ENCODE assay signal across 8 cellular contexts in the genomic region with DNA sequence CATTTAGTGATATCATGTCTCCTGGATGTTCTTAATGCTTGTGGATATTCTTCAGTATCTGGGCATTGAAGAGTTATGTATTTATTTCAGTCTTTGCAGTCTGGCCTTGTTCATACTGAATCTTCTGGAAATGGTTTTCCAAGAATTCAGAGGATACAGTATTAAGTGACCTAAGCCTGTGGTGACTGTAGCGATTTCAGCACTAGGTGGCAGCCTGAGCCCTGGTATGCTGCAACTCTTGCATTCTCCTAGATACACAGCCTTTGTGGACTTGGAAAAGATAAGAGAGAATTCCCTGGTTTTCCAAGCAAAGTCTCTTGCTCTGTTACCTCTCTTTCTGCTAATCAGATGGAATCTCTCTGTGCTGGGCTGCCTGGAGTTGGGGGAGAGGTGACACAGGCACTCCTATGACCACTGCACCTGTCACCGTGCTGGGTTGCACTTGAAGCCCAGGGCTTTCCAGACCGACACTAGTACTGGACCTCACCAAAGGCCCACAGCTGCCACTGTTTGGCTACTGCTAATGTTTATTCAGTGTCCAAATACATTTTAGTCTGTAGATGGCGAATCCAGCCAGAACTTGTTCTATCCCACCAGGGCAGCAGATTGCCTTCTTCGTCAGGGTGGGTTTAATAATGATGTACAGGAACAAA. TPM values are rescaled to one million over a fixed set of nuclear protein-coding genes. Genes with fewer than 3 reads are reported as not detected.
DNase-seq lines count a peak whose midpoint lies in the region; ATAC-seq, FAIRE-seq and TF ChIP-seq lines count a peak whose summit lies in the region.

No MANE protein-coding gene starts in this region.

- H3K36me3 ChIP-seq in Karpas-422 (ENCODE audit: insufficient read depth, low read length), result no peaks in the 10 kb centered on the region
- no peaks in the 10 kb centered on the region for H3K36me3 ChIP-seq in adrenal gland (replicated peaks in 1 of 2)
- H3K36me3 ChIP-seq in HepG2 (replicated peaks in 1 of 2; ENCODE audit: control insufficient read depth in 1 of 2, insufficient read depth in 2 of 2, low read length in 2 of 2), result no peaks in the 10 kb centered on the region

- H3K9me2 ChIP-seq in Karpas-422 (replicated peaks; ENCODE audit: insufficient read depth, low read length), result no peaks in the 10 kb centered on the region

- H3K9me3 Mint-ChIP-seq in Calu3 (ENCODE audit: low read depth, unreplicated experiment), result peaks cover 7% of the 10 kb centered on the region
- peaks cover 3% of the 10 kb centered on the region for H3K9me3 Mint-ChIP-seq in activated CD8-positive, alpha-beta memory T cell treated with anti-CD3 and anti-CD28 coated beads, Interleukin-2, amount 10 ng/mL, durations not matched to agents 7 days and 5 days (ENCODE audit: low read depth)
- peaks cover under 1 to 7% of the 10 kb centered on the region in 2 donors for H3K9me3 Mint-ChIP-seq in stimulated activated naive B cell treated with anti-CD40 and anti-IgM and Interleukin-4, amounts not matched to agents 10 μg/mL and 1 μg/mL and 100 μg/mL, for 72 hours

- no peaks in the 10 kb centered on the region for H3K79me2 ChIP-seq in Karpas-422 (ENCODE audit: low read length)
- H3K79me2 ChIP-seq in HepG2 (ENCODE audit: insufficient read depth, low read length), result no peaks in the 10 kb centered on the region

- H4K20me1 ChIP-seq in Karpas-422 (ENCODE audit: insufficient read depth, low read depth, low read length) (no peaks in the 10 kb centered on the region), HepG2 (ENCODE audit: insufficient read depth, low read length) (no peaks in the 10 kb centered on the region)

- no peaks in the 10 kb centered on the region for H3K36me3 Mint-ChIP-seq in Calu3 (ENCODE audit: insufficient read depth, unreplicated experiment)
- H3K36me3 Mint-ChIP-seq in activated CD8-positive, alpha-beta memory T cell treated with anti-CD3 and anti-CD28 coated beads, Interleukin-2, amount 10 ng/mL, durations not matched to agents 7 days and 5 days, result peaks cover 1% of the 10 kb centered on the region
- peaks cover 17 to 39% of the 10 kb centered on the region in 2 donors for H3K36me3 Mint-ChIP-seq in stimulated activated naive B cell treated with anti-CD40 and anti-IgM and Interleukin-4, amounts not matched to agents 10 μg/mL and 1 μg/mL and 100 μg/mL, for 72 hours

- H3K9me3 ChIP-seq in Karpas-422 (ENCODE audit: low read length) (no peaks in the 10 kb centered on the region), adrenal gland (replicated peaks in 1 of 3) (no peaks in the 10 kb centered on the region), HepG2 (ENCODE audit: low read length) (no peaks in the 10 kb centered on the region)

- H3K9ac ChIP-seq in Karpas-422 (ENCODE audit: low read length) (no peak overlapping the region), HepG2 (ENCODE audit: insufficient read depth, low read depth, low read length) (no peak overlapping the region)

- H3K4me1 Mint-ChIP-seq in Calu3 (ENCODE audit: low read depth, unreplicated experiment), result no peaks in the 10 kb centered on the region
- no peaks in the 10 kb centered on the region for H3K4me1 Mint-ChIP-seq in activated CD8-positive, alpha-beta memory T cell treated with anti-CD3 and anti-CD28 coated beads, Interleukin-2, amount 10 ng/mL, durations not matched to agents 7 days and 5 days
- no peaks in the 10 kb centered on the region for H3K4me1 Mint-ChIP-seq in stimulated activated naive B cell treated with anti-CD40 and anti-IgM and Interleukin-4, amounts not matched to agents 10 μg/mL and 1 μg/mL and 100 μg/mL, for 72 hours

- DNase-seq in Calu3 (peak; percentile 12), Karpas-422 (peak; percentile 45), adrenal gland (peak in 6 of 7 donors; percentile 22 to 49 (median 42)), HepG2 (ENCODE audit: low spot score) (peak; percentile 50), NCI-H128 (lab: John Stamatoyannopoulos, UW; ENCODE audit: unreplicated experiment) (no peak)
- no peak for DNase-seq in activated CD8-positive, alpha-beta memory T cell treated with anti-CD3 and anti-CD28 coated beads, Interleukin-2, amount 10 ng/mL, durations not matched to agents 7 days and 5 days
- no peak for DNase-seq in stimulated activated naive B cell treated with anti-CD40 and anti-IgM and Interleukin-4, amounts not matched to agents 10 μg/mL and 1 μg/mL and 100 μg/mL, for 72 hours

- intact Hi-C loops in Calu3 (cut with micrococcal nuclease; ENCODE audit: unreplicated experiment) (loop anchor here (5.0 kb wide), 1 partner anchor 376 kb away; no protein-coding TSS in a partner anchor), adrenal gland (cut with DNase I) (no loop called here), HepG2 (cut with micrococcal nuclease; ENCODE audit: unreplicated experiment) (loop anchor here (1.0 to 10.0 kb wide), 3 partner anchors 298 to 418 kb away; no protein-coding TSS in a partner anchor)

- TF ChIP-seq RAD21 in HepG2 (CRISPR knock-in tag; IDR thresholded peaks at IDR 0.05), result no peak; the same call in 1 of the 2 replicates

- H3K4me3 ChIP-seq in Karpas-422 (ENCODE audit: low read length) (no peak overlapping the region), adrenal gland (no peak overlapping the region), HepG2 (replicated peaks in 1 of 3; ENCODE audit: insufficient read depth in 1 of 3, low read depth in 2 of 3, low read length in 3 of 3) (no peak overlapping the region)

- POLR2A ChIA-PET in HepG2 (lab: Yijun Ruan, JAX), result no interaction called here

- BruUV-seq in Calu3 (replicated peaks; lab: Mats Ljungman, UMichigan) (no TSS peak), HepG2 (replicated peaks; lab: Mats Ljungman, UMichigan) (no TSS peak)

- H3K4me2 ChIP-seq in Karpas-422 (ENCODE audit: low read depth, low read length, poor library complexity, severe bottlenecking), result no peak overlapping the region
- H3K4me2 ChIP-seq in HepG2 (ENCODE audit: low read depth, low read length), result peak overlapping the region; percentile 32; the same call in 1 of the 2 replicates

- in situ Hi-C loops in HepG2 (cut with HindIII; ENCODE audit: extremely low pct_ligation_motif_present, low pct_unique_long_range_greater_than_20kb), result no loop called here

- WGBS in adrenal gland, 4 donors, result 65 to 83% (median 69%) methylated on average over 1 to 5 of the region's 5 CpGs
- WGBS in HepG2 (ENCODE audit: low lambda C conversion rate), result 0% methylated on average over 1 of the region's 5 CpGs

- no peak for TF ChIP-seq EP300 in HepG2 (IDR thresholded peaks at IDR 0.05; ENCODE audit: low read depth in 2 of 2, low read length in 2 of 2)
- TF ChIP-seq EP300 in HepG2 (CRISPR knock-in tag; IDR thresholded peaks at IDR 0.05; ENCODE audit: borderline replicate concordance), result no peak

- TF ChIP-seq POLR2A in adrenal gland (IDR thresholded peaks at IDR 0.05) (no peak), HepG2 (IDR thresholded peaks at IDR 0.05; ENCODE audit: insufficient read depth in 1 of 2, low read depth in 2 of 2, low read length in 2 of 2) (no peak)

- H3K27me3 ChIP-seq in Karpas-422 (ENCODE audit: low read length), result no peaks in the 10 kb centered on the region
- H3K27me3 ChIP-seq in adrenal gland, result no peaks in the 10 kb centered on the region
- H3K27me3 ChIP-seq in HepG2 (ENCODE audit: control insufficient read depth in 1 of 2, insufficient read depth in 2 of 2, low read length in 2 of 2), result no peaks in the 10 kb centered on the region

- no peak overlapping the region for H3K4me3 Mint-ChIP-seq in Calu3 (ENCODE audit: low read depth, unreplicated experiment)
- H3K4me3 Mint-ChIP-seq in activated CD8-positive, alpha-beta memory T cell treated with anti-CD3 and anti-CD28 coated beads, Interleukin-2, amount 10 ng/mL, durations not matched to agents 7 days and 5 days, result no peak overlapping the region
- H3K4me3 Mint-ChIP-seq in stimulated activated naive B cell treated with anti-CD40 and anti-IgM and Interleukin-4, amounts not matched to agents 10 μg/mL and 1 μg/mL and 100 μg/mL, for 72 hours, result no peak overlapping the region

- H2AFZ ChIP-seq in Karpas-422 (ENCODE audit: low read length) (no peak overlapping the region), HepG2 (ENCODE audit: low read length) (no peak overlapping the region)

- TF ChIP-seq CTCF in Calu3 (IDR thresholded peaks at IDR 0.05; ENCODE audit: unreplicated experiment), result no peak
- TF ChIP-seq CTCF in adrenal gland (IDR thresholded peaks at IDR 0.05), result peak in 4 of 6 experiments; percentile 24 to 42 (median 36)
- peak; percentile 77 for TF ChIP-seq CTCF in HepG2 (CRISPR knock-in tag; IDR thresholded peaks at IDR 0.05)

- H3K27ac Mint-ChIP-seq in Calu3 (ENCODE audit: unreplicated experiment), result no peak overlapping the region
- H3K27ac Mint-ChIP-seq in activated CD8-positive, alpha-beta memory T cell treated with anti-CD3 and anti-CD28 coated beads, Interleukin-2, amount 10 ng/mL, durations not matched to agents 7 days and 5 days, result no peak overlapping the region
- no peak overlapping the region for H3K27ac Mint-ChIP-seq in stimulated activated naive B cell treated with anti-CD40 and anti-IgM and Interleukin-4, amounts not matched to agents 10 μg/mL and 1 μg/mL and 100 μg/mL, for 72 hours

- H3K4me1 ChIP-seq in Karpas-422 (ENCODE audit: low read length), result peaks cover 2% of the 10 kb centered on the region; the same call in 1 of the 2 replicates
- no peaks in the 10 kb centered on the region for H3K4me1 ChIP-seq in adrenal gland (replicated peaks in 1 of 2)
- peaks cover 13% of the 10 kb centered on the region; the same call in 1 of the 2 replicates for H3K4me1 ChIP-seq in HepG2 (ENCODE audit: insufficient read depth, low read length)

- H3K27ac ChIP-seq in Karpas-422 (ENCODE audit: low read length) (no peak overlapping the region), adrenal gland (no peak overlapping the region), HepG2 (ENCODE audit: extremely low read length, insufficient read depth, low read length) (no peak overlapping the region)

- H3K27me3 Mint-ChIP-seq in Calu3 (ENCODE audit: unreplicated experiment), result no peaks in the 10 kb centered on the region
- no peaks in the 10 kb centered on the region for H3K27me3 Mint-ChIP-seq in activated CD8-positive, alpha-beta memory T cell treated with anti-CD3 and anti-CD28 coated beads, Interleukin-2, amount 10 ng/mL, durations not matched to agents 7 days and 5 days
- no peaks in the 10 kb centered on the region for H3K27me3 Mint-ChIP-seq in stimulated activated naive B cell treated with anti-CD40 and anti-IgM and Interleukin-4, amounts not matched to agents 10 μg/mL and 1 μg/mL and 100 μg/mL, for 72 hours

- FAIRE-seq in HepG2 (lab: Jason Lieb, UNC), result peak; percentile 71

- peak; percentile 100 for ATAC-seq in HepG2
- ATAC-seq in activated CD8-positive, alpha-beta memory T cell treated with anti-CD3 and anti-CD28 coated beads, Interleukin-2, amount 10 ng/mL, durations not matched to agents 7 days and 5 days, result no peak
- no peak for ATAC-seq in stimulated activated naive B cell treated with anti-CD40 and anti-IgM and Interleukin-4, amounts not matched to agents 10 μg/mL and 1 μg/mL and 100 μg/mL, for 72 hours (replicated peaks)
- ATAC-seq in HG03442 (IDR thresholded peaks at IDR 0.05; ENCODE audit: unreplicated experiment), result no peak

- CTCF ChIA-PET in Calu3 (lab: Charles Lee) (no interaction called here), HepG2 (lab: Yijun Ruan, JAX; ENCODE audit: low intra/inter-chr PET ratio, low total read pairs) (interaction anchor here (1.4 kb wide), 1 partner anchor 298 kb away, joined by 6 read pairs; no protein-coding TSS in a partner anchor)
- CTCF ChIA-PET in activated CD8-positive, alpha-beta memory T cell treated with anti-CD3 and anti-CD28 coated beads, Interleukin-2, amount 10 ng/mL, durations not matched to agents 7 days and 5 days (lab: Charles Lee), result no interaction called here

RNA-seq across cellular contexts. Expression of a gene that starts 19.3 kb away (rescaled TPM):
- total RNA-seq in Calu3 (2022) (1.6 and 1.7 TPM in 2 replicates), adrenal gland (1 to 10 TPM in 1 of 8 donors, under 1 TPM in 6, not detected in 1; 0.25 to 1.1 (median 0.42) TPM), HepG2 (2016; rRNA removed; fragmentation: Illumina TruSeq; extraction: Trizol) (0.60 TPM in 1 of 2 replicates, not detected in the other)
- 0.97 TPM in 1 of 2 replicates, not detected in the other for total RNA-seq in Karpas-422 (2014; rRNA removed; shearing (Covaris generic); ENCODE audit: low replicate concordance)
- polyA plus RNA-seq in adrenal gland (under 1 TPM; 0.26 to 0.91 (median 0.88) TPM), HepG2 (2011; rRNA removed) (0.44 and 0.56 TPM in 2 replicates)
- not detected in 2 replicates for total RNA-seq in HepG2 (2016; cell fraction: cytosol; rRNA removed; fragmentation: Illumina TruSeq; extraction: Trizol; ENCODE audit: low read depth)
- total RNA-seq in HepG2 (2016; cell fraction: insoluble cytoplasmic fraction; rRNA removed; fragmentation: Illumina TruSeq; extraction: Trizol), result 0.24 TPM in 1 of 2 replicates, not detected in the other
- total RNA-seq in HepG2 (2016; cell fraction: membrane; rRNA removed; fragmentation: Illumina TruSeq; extraction: Trizol), result not detected in 2 replicates
- 0.96 and 1.1 TPM in 2 replicates for total RNA-seq in HepG2 (2016; cell fraction: nucleus; rRNA removed; fragmentation: Illumina TruSeq; extraction: Trizol)
- 0.05 and 0.07 TPM in 2 replicates for polyA plus RNA-seq in HepG2 (2011; cell fraction: cytosol; rRNA removed)
- polyA plus RNA-seq in HepG2 (2011; cell fraction: nucleus; rRNA removed), result 2.5 and 2.8 TPM in 2 replicates
- 0.19 and 0.40 TPM in 2 replicates for polyA plus RNA-seq in HepG2 (2012)
- not detected in 2 replicates for polyA plus RNA-seq in HepG2 (2016; cell fraction: cytosol; fragmentation: Illumina TruSeq; extraction: Trizol; ENCODE audit: low read depth)
- polyA plus RNA-seq in HepG2 (2016; cell fraction: insoluble cytoplasmic fraction; fragmentation: Illumina TruSeq; extraction: Trizol; ENCODE audit: low read depth), result not detected in 2 replicates
- not detected in 2 replicates for polyA plus RNA-seq in HepG2 (2016; cell fraction: membrane; fragmentation: Illumina TruSeq; extraction: Trizol; ENCODE audit: low read depth)
- 0.80 and 0.98 TPM in 2 replicates for polyA plus RNA-seq in HepG2 (2016; cell fraction: nucleus; fragmentation: Illumina TruSeq; extraction: Trizol; ENCODE audit: insufficient read depth, low read depth)
- 0.72 and 1.5 TPM in 2 replicates for polyA minus RNA-seq in HepG2 (2011; rRNA and poly(A)+ RNA removed; ENCODE audit: low replicate concordance)
- polyA minus RNA-seq in HepG2 (2011; cell fraction: cytosol; rRNA and poly(A)+ RNA removed), result not detected in 2 replicates
- 2.6 and 3.0 TPM in 2 replicates for polyA minus RNA-seq in HepG2 (2011; cell fraction: nucleus; rRNA and poly(A)+ RNA removed)
- total RNA-seq in activated CD8-positive, alpha-beta memory T cell treated with anti-CD3 and anti-CD28 coated beads, Interleukin-2, amount 10 ng/mL, durations not matched to agents 7 days and 5 days, result 1 to 10 TPM in 1 of 2 experiments, under 1 TPM in 1; 0.89 to 1.1 TPM

RNA-seq across cellular contexts. Expression of a gene that starts 35.2 kb away (rescaled TPM):
- total RNA-seq in Calu3 (2022) (12.8 and 14.0 TPM in 2 replicates), adrenal gland (10 to 100 TPM in 3 of 8 donors, 1 to 10 TPM in 5; 2.3 to 12.2 (median 9.8) TPM), HepG2 (2016; rRNA removed; fragmentation: Illumina TruSeq; extraction: Trizol) (8.7 and 10.4 TPM in 2 replicates)
- total RNA-seq in Karpas-422 (2014; rRNA removed; shearing (Covaris generic); ENCODE audit: low replicate concordance), result 7.5 and 10.5 TPM in 2 replicates
- polyA plus RNA-seq in adrenal gland (10 to 100 TPM; 10.5 to 15.5 (median 11.2) TPM), HepG2 (2011; rRNA removed) (5.5 and 7.9 TPM in 2 replicates)
- 4.4 and 4.9 TPM in 2 replicates for total RNA-seq in HepG2 (2016; cell fraction: cytosol; rRNA removed; fragmentation: Illumina TruSeq; extraction: Trizol; ENCODE audit: low read depth)
- 9.2 TPM in 2 replicates for total RNA-seq in HepG2 (2016; cell fraction: insoluble cytoplasmic fraction; rRNA removed; fragmentation: Illumina TruSeq; extraction: Trizol)
- total RNA-seq in HepG2 (2016; cell fraction: membrane; rRNA removed; fragmentation: Illumina TruSeq; extraction: Trizol), result 4.0 and 4.4 TPM in 2 replicates
- total RNA-seq in HepG2 (2016; cell fraction: nucleus; rRNA removed; fragmentation: Illumina TruSeq; extraction: Trizol), result 11.7 and 13.9 TPM in 2 replicates
- polyA plus RNA-seq in HepG2 (2011; cell fraction: cytosol; rRNA removed), result 3.7 and 3.9 TPM in 2 replicates
- polyA plus RNA-seq in HepG2 (2011; cell fraction: nucleus; rRNA removed), result 16.5 and 21.3 TPM in 2 replicates
- polyA plus RNA-seq in HepG2 (2012), result 4.7 and 5.2 TPM in 2 replicates
- 2.4 and 3.0 TPM in 2 replicates for polyA plus RNA-seq in HepG2 (2016; cell fraction: cytosol; fragmentation: Illumina TruSeq; extraction: Trizol; ENCODE audit: low read depth)
- 8.0 and 8.4 TPM in 2 replicates for polyA plus RNA-seq in HepG2 (2016; cell fraction: insoluble cytoplasmic fraction; fragmentation: Illumina TruSeq; extraction: Trizol; ENCODE audit: low read depth)
- 3.5 and 4.1 TPM in 2 replicates for polyA plus RNA-seq in HepG2 (2016; cell fraction: membrane; fragmentation: Illumina TruSeq; extraction: Trizol; ENCODE audit: low read depth)
- 8.9 and 10.7 TPM in 2 replicates for polyA plus RNA-seq in HepG2 (2016; cell fraction: nucleus; fragmentation: Illumina TruSeq; extraction: Trizol; ENCODE audit: insufficient read depth, low read depth)
- 7.9 and 8.0 TPM in 2 replicates for polyA minus RNA-seq in HepG2 (2011; rRNA and poly(A)+ RNA removed; ENCODE audit: low replicate concordance)
- 4.4 and 4.9 TPM in 2 replicates for polyA minus RNA-seq in HepG2 (2011; cell fraction: cytosol; rRNA and poly(A)+ RNA removed)
- 33.2 and 34.6 TPM in 2 replicates for polyA minus RNA-seq in HepG2 (2011; cell fraction: nucleus; rRNA and poly(A)+ RNA removed)
- 1 to 10 TPM; 7.1 to 7.9 TPM for total RNA-seq in activated CD8-positive, alpha-beta memory T cell treated with anti-CD3 and anti-CD28 coated beads, Interleukin-2, amount 10 ng/mL, durations not matched to agents 7 days and 5 days

Comparison
In these comparisons a context has a peak if more than half of its experiments do, and no peak if none do; other contexts are left out.
1. DNase-seq: peak in Calu3 (single experiment), Karpas-422 (single experiment), adrenal gland (6 of 7) and HepG2 (single experiment); none in activated CD8-positive, alpha-beta memory T cell treated with anti-CD3 and anti-CD28 coated beads, Interleukin-2, amount 10 ng/mL, durations not matched to agents 7 days and 5 days (single experiment), stimulated activated naive B cell treated with anti-CD40 and anti-IgM and Interleukin-4, amounts not matched to agents 10 μg/mL and 1 μg/mL and 100 μg/mL, for 72 hours (single experiment) and NCI-H128 (single experiment).
2. intact Hi-C loops: an anchor here in Calu3 (5.0 kb wide) and HepG2 (1.0 to 10.0 kb wide); none called in adrenal gland.